ENCODE assay signal across 10 cellular contexts in genomic region chr1:62906428-62906886, GRCh38.
DNase-seq lines count a peak whose midpoint lies in the region; ATAC-seq and TF ChIP-seq lines count a peak whose summit lies in the region.
"Had no signal": no experiment of that assay in that cellular context is flagged by ENCODE, and none has a peak within 500 bp of the region (broad histone marks: within the 10 kb centered on the region; RNA-seq: fewer than 3 reads in every experiment).

No MANE protein-coding gene starts in this region.

- WGBS in esophagus muscularis mucosa: 60% methylated on average over 9 of the region's 9 CpGs

- no peaks in the 10 kb centered on the region for H3K27me3 ChIP-seq in OCI-LY3 (ENCODE audit: low read depth, low read length)
- no peaks in the 10 kb centered on the region for H3K27me3 ChIP-seq in esophagus muscularis mucosa

- TF ChIP-seq EP300 in esophagus muscularis mucosa (IDR thresholded peaks at IDR 0.05): no peak

- H3K36me3 ChIP-seq in OCI-LY3 (replicated peaks; ENCODE audit: low read depth, low read length) (no peaks in the 10 kb centered on the region), esophagus muscularis mucosa (no peaks in the 10 kb centered on the region)

- no peaks in the 10 kb centered on the region for H3K4me1 Mint-ChIP-seq in immature natural killer cell

- ATAC-seq in HG02870 (IDR thresholded peaks at IDR 0.05; ENCODE audit: unreplicated experiment): no peak
- no peak for ATAC-seq in HG02623 (IDR thresholded peaks at IDR 0.05; ENCODE audit: unreplicated experiment)

- H3K4me3 ChIP-seq in OCI-LY3 (ENCODE audit: low read length) (peak overlapping the region; percentile 68), fibroblast of mammary gland (ENCODE audit: control insufficient read depth, low read depth, low read length) (no peak overlapping the region), esophagus muscularis mucosa (no peak overlapping the region)

- no peak for TF ChIP-seq POLR2A in esophagus muscularis mucosa (IDR thresholded peaks at IDR 0.05; ENCODE audit: low read depth)

- peaks cover 0 to 4% (median 0%) of the 10 kb centered on the region in 3 donors for H3K27me3 Mint-ChIP-seq in immature natural killer cell (ENCODE audit: low read depth in 3 of 3)

- H3K4me1 ChIP-seq in OCI-LY3 (ENCODE audit: low read length) (no peaks in the 10 kb centered on the region), esophagus muscularis mucosa (no peaks in the 10 kb centered on the region)

- DNase-seq in stimulated activated CD4-positive, alpha-beta T cell treated with anti-CD3 and anti-CD28 coated beads, Interleukin-15, amount 100 ng/mL, for 24 hours: peak; percentile 17
- DNase-seq in stimulated activated CD4-positive, alpha-beta T cell treated with anti-CD3 and anti-CD28 coated beads, Interleukin-12 subunit alpha, Interleukin-12 subunit beta, amount 100 ng/mL, for 4 hours: no peak
- peak; percentile 23 for DNase-seq in fibroblast of mammary gland (ENCODE audit: low read depth)
- DNase-seq in immature natural killer cell: no peak
- no peak for DNase-seq in esophagus muscularis mucosa (ENCODE audit: extremely low spot score)
- DNase-seq: occipital lobe had no signal

- H3K9me3 Mint-ChIP-seq in immature natural killer cell: peaks cover 0 to 4% (median 0%) of the 10 kb centered on the region in 6 donors
- H3K9me3 Mint-ChIP-seq: dendritic cell treated with granulocyte-macrophage colony-stimulating factor and Interleukin-4, amounts not matched to agents 40 ng/mL and 50 ng/mL, for 4 days had no signal

- H2AFZ ChIP-seq in OCI-LY3 (ENCODE audit: low read depth, low read length): peak overlapping the region; percentile 83

- no peaks in the 10 kb centered on the region for H3K36me3 Mint-ChIP-seq in immature natural killer cell

- H3K9me3 ChIP-seq in OCI-LY3 (ENCODE audit: insufficient read depth, low read length): no peaks in the 10 kb centered on the region
- H3K9me3 ChIP-seq in esophagus muscularis mucosa: no peaks in the 10 kb centered on the region

- H3K4me2 ChIP-seq in OCI-LY3 (ENCODE audit: low read length): peak overlapping the region; percentile 65

- no peak overlapping the region for H3K27ac Mint-ChIP-seq in immature natural killer cell
- H3K27ac Mint-ChIP-seq: dendritic cell treated with granulocyte-macrophage colony-stimulating factor and Interleukin-4, amounts not matched to agents 40 ng/mL and 50 ng/mL, for 4 days had no signal

- no peaks in the 10 kb centered on the region for H3K79me2 ChIP-seq in OCI-LY3 (ENCODE audit: low read length)

- H4K20me1 ChIP-seq in OCI-LY3 (ENCODE audit: insufficient read depth, low read length): no peaks in the 10 kb centered on the region

- no peak overlapping the region for H3K9ac ChIP-seq in OCI-LY3 (ENCODE audit: low read length)

- H3K27ac ChIP-seq in OCI-LY3 (ENCODE audit: low read length): no peak overlapping the region
- no peak overlapping the region for H3K27ac ChIP-seq in esophagus muscularis mucosa (replicated peaks in 1 of 4)

- H3K4me3 Mint-ChIP-seq in immature natural killer cell: no peak overlapping the region
- H3K4me3 Mint-ChIP-seq: dendritic cell treated with granulocyte-macrophage colony-stimulating factor and Interleukin-4, amounts not matched to agents 40 ng/mL and 50 ng/mL, for 4 days had no signal

- TF ChIP-seq CTCF in OCI-LY3 (IDR thresholded peaks at IDR 0.05; ENCODE audit: low read depth, low read length): peak; percentile 58
- peak; percentile 60 for TF ChIP-seq CTCF in fibroblast of mammary gland (conservative IDR thresholded peaks at IDR 0.05; ENCODE audit: control insufficient read depth, insufficient read depth, low read depth, low read length)
- TF ChIP-seq CTCF in esophagus muscularis mucosa (IDR thresholded peaks at IDR 0.05): no peak

- intact Hi-C loops in esophagus muscularis mucosa (cut with DNase I): no loop called here

Comparison
In these comparisons a context has a peak if more than half of its experiments do, and no peak if none do; other contexts are left out.
1. DNase-seq: peak in stimulated activated CD4-positive, alpha-beta T cell treated with anti-CD3 and anti-CD28 coated beads, Interleukin-15, amount 100 ng/mL, for 24 hours (single experiment) and fibroblast of mammary gland (single experiment); none in stimulated activated CD4-positive, alpha-beta T cell treated with anti-CD3 and anti-CD28 coated beads, Interleukin-12 subunit alpha, Interleukin-12 subunit beta, amount 100 ng/mL, for 4 hours (single experiment), immature natural killer cell (0 of 3) and esophagus muscularis mucosa (single experiment).
2. CTCF ChIP-seq: peak in OCI-LY3 (single experiment) and fibroblast of mammary gland (single experiment); none in esophagus muscularis mucosa (0 of 3).